ENCODE assay signal across 1 cellular context in the genomic region with DNA sequence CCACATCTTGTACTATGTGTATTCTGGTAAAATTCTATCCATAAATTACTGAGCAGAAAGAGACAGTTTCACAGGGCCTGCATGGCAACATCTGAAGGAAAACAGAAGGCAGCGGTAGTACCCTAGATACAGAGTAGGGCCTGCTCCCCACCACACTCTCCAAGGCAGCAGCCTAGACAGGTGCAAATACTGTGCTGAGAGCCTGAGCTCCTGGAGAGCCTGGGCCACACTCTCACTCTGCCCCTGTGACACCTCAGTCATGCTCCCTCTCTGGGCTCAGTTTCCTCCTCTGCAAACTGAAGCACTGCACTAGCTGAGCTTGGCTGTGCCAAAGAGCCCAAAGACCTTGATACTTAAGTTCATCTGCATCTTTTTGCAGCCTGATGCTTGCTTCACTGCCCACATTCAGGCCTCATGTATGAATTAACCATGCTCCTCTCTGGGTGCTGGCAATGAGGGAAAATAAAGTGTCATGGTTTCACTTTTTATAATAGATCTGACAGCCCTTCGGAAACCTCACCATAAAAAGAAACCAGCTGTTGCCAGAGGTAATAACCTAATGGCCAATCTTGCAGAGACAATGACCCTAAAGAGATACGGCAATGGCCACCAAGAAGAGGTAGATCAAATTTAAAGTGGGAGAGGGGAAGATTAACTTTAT.
TF ChIP-seq lines count a peak whose summit lies in the region.

No MANE protein-coding gene starts in this region.

TF ChIP-seq in GM12878, 131 proteins besides CTCF, POLR2A, EP300 and RAD21 (continued from another document and continues in another):
- no peak for TF ChIP-seq RCOR1 (conservative IDR thresholded peaks at IDR 0.05; ENCODE audit: low read depth, low read length)
- no peak for TF ChIP-seq ZSCAN29 (IDR thresholded peaks at IDR 0.05)
- no peak for TF ChIP-seq MXI1 (IDR thresholded peaks at IDR 0.05; ENCODE audit: low read depth, low read length)
- TF ChIP-seq ZNF274 (IDR thresholded peaks at IDR 0.05; ENCODE audit: insufficient read depth, insufficient read length), result no peak
- no peak for TF ChIP-seq RFX5 (IDR thresholded peaks at IDR 0.05; ENCODE audit: low read depth, low read length)
- no peak for TF ChIP-seq RB1 (IDR thresholded peaks at IDR 0.05; ENCODE audit: borderline replicate concordance)
- no peak for TF ChIP-seq SP1 (IDR thresholded peaks at IDR 0.05; ENCODE audit: low read depth, low read length)
- TF ChIP-seq, protein P1, sequence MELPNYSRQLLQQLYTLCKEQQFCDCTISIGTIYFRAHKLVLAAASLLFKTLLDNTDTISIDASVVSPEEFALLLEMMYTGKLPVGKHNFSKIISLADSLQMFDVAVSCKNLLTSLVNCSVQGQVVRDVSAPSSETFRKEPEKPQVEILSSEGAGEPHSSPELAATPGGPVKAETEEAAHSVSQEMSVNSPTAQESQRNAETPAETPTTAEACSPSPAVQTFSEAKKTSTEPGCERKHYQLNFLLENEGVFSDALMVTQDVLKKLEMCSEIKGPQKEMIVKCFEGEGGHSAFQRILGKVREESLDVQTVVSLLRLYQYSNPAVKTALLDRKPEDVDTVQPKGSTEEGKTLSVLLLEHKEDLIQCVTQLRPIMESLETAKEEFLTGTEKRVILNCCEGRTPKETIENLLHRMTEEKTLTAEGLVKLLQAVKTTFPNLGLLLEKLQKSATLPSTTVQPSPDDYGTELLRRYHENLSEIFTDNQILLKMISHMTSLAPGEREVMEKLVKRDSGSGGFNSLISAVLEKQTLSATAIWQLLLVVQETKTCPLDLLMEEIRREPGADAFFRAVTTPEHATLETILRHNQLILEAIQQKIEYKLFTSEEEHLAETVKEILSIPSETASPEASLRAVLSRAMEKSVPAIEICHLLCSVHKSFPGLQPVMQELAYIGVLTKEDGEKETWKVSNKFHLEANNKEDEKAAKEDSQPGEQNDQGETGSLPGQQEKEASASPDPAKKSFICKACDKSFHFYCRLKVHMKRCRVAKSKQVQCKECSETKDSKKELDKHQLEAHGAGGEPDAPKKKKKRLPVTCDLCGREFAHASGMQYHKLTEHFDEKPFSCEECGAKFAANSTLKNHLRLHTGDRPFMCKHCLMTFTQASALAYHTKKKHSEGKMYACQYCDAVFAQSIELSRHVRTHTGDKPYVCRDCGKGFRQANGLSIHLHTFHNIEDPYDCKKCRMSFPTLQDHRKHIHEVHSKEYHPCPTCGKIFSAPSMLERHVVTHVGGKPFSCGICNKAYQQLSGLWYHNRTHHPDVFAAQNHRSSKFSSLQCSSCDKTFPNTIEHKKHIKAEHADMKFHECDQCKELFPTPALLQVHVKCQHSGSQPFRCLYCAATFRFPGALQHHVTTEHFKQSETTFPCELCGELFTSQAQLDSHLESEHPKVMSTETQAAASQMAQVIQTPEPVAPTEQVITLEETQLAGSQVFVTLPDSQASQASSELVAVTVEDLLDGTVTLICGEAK (IDR thresholded peaks at IDR 0.05; ENCODE audit: borderline replicate concordance), result no peak
- TF ChIP-seq SREBF1 (IDR thresholded peaks at IDR 0.05; ENCODE audit: low read length), result no peak
- no peak for TF ChIP-seq ZNF622 (IDR thresholded peaks at IDR 0.05)
- TF ChIP-seq NR2C2 (IDR thresholded peaks at IDR 0.05; ENCODE audit: borderline replicate concordance, control insufficient read depth, insufficient read length, low read depth), result no peak
- no peak for TF ChIP-seq HCFC1 (IDR thresholded peaks at IDR 0.05; ENCODE audit: low read length)
- TF ChIP-seq, protein P2, sequence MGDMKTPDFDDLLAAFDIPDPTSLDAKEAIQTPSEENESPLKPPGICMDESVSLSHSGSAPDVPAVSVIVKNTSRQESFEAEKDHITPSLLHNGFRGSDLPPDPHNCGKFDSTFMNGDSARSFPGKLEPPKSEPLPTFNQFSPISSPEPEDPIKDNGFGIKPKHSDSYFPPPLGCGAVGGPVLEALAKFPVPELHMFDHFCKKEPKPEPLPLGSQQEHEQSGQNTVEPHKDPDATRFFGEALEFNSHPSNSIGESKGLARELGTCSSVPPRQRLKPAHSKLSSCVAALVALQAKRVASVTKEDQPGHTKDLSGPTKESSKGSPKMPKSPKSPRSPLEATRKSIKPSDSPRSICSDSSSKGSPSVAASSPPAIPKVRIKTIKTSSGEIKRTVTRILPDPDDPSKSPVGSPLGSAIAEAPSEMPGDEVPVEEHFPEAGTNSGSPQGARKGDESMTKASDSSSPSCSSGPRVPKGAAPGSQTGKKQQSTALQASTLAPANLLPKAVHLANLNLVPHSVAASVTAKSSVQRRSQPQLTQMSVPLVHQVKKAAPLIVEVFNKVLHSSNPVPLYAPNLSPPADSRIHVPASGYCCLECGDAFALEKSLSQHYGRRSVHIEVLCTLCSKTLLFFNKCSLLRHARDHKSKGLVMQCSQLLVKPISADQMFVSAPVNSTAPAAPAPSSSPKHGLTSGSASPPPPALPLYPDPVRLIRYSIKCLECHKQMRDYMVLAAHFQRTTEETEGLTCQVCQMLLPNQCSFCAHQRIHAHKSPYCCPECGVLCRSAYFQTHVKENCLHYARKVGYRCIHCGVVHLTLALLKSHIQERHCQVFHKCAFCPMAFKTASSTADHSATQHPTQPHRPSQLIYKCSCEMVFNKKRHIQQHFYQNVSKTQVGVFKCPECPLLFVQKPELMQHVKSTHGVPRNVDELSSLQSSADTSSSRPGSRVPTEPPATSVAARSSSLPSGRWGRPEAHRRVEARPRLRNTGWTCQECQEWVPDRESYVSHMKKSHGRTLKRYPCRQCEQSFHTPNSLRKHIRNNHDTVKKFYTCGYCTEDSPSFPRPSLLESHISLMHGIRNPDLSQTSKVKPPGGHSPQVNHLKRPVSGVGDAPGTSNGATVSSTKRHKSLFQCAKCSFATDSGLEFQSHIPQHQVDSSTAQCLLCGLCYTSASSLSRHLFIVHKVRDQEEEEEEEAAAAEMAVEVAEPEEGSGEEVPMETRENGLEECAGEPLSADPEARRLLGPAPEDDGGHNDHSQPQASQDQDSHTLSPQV (IDR thresholded peaks at IDR 0.05), result no peak
- no peak for TF ChIP-seq PAX5 (IDR thresholded peaks at IDR 0.05; ENCODE audit: borderline replicate concordance, low read depth, low read length)
- no peak for TF ChIP-seq CBX3 (IDR thresholded peaks at IDR 0.05; ENCODE audit: borderline replicate concordance, low read depth)
- TF ChIP-seq NR2F1 (conservative IDR thresholded peaks at IDR 0.05), result no peak
- no peak for TF ChIP-seq LARP7 (IDR thresholded peaks at IDR 0.05)
- no peak for TF ChIP-seq ZBED1 (IDR thresholded peaks at IDR 0.05; ENCODE audit: borderline replicate concordance)
- TF ChIP-seq FOS (IDR thresholded peaks at IDR 0.05; ENCODE audit: borderline replicate concordance, extremely low read depth, insufficient read length), result no peak
- TF ChIP-seq, protein P3, sequence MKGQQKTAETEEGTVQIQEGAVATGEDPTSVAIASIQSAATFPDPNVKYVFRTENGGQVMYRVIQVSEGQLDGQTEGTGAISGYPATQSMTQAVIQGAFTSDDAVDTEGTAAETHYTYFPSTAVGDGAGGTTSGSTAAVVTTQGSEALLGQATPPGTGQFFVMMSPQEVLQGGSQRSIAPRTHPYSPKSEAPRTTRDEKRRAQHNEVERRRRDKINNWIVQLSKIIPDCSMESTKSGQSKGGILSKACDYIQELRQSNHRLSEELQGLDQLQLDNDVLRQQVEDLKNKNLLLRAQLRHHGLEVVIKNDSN (IDR thresholded peaks at IDR 0.05; ENCODE audit: borderline replicate concordance, extremely low read length, insufficient read depth, low read depth, low read length), result no peak
- no peak for TF ChIP-seq TARDBP (IDR thresholded peaks at IDR 0.05; ENCODE audit: borderline replicate concordance)
- TF ChIP-seq CBFB (IDR thresholded peaks at IDR 0.05; ENCODE audit: low read depth), result no peak
- TF ChIP-seq MTA3 (IDR thresholded peaks at IDR 0.05; ENCODE audit: borderline replicate concordance, low read length), result no peak
- TF ChIP-seq, protein P4, sequence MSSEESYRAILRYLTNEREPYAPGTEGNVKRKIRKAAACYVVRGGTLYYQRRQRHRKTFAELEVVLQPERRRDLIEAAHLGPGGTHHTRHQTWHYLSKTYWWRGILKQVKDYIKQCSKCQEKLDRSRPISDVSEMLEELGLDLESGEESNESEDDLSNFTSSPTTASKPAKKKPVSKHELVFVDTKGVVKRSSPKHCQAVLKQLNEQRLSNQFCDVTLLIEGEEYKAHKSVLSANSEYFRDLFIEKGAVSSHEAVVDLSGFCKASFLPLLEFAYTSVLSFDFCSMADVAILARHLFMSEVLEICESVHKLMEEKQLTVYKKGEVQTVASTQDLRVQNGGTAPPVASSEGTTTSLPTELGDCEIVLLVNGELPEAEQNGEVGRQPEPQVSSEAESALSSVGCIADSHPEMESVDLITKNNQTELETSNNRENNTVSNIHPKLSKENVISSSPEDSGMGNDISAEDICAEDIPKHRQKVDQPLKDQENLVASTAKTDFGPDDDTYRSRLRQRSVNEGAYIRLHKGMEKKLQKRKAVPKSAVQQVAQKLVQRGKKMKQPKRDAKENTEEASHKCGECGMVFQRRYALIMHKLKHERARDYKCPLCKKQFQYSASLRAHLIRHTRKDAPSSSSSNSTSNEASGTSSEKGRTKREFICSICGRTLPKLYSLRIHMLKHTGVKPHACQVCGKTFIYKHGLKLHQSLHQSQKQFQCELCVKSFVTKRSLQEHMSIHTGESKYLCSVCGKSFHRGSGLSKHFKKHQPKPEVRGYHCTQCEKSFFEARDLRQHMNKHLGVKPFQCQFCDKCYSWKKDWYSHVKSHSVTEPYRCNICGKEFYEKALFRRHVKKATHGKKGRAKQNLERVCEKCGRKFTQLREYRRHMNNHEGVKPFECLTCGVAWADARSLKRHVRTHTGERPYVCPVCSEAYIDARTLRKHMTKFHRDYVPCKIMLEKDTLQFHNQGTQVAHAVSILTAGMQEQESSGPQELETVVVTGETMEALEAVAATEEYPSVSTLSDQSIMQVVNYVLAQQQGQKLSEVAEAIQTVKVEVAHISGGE (CRISPR knock-in tag; IDR thresholded peaks at IDR 0.05), result no peak
- no peak for TF ChIP-seq RELA (IDR thresholded peaks at IDR 0.05; ENCODE audit: borderline replicate concordance, partially characterized antibody)
- no peak for TF ChIP-seq SMAD1 (IDR thresholded peaks at IDR 0.05; ENCODE audit: low read depth, partially characterized antibody)
- TF ChIP-seq, protein P5, sequence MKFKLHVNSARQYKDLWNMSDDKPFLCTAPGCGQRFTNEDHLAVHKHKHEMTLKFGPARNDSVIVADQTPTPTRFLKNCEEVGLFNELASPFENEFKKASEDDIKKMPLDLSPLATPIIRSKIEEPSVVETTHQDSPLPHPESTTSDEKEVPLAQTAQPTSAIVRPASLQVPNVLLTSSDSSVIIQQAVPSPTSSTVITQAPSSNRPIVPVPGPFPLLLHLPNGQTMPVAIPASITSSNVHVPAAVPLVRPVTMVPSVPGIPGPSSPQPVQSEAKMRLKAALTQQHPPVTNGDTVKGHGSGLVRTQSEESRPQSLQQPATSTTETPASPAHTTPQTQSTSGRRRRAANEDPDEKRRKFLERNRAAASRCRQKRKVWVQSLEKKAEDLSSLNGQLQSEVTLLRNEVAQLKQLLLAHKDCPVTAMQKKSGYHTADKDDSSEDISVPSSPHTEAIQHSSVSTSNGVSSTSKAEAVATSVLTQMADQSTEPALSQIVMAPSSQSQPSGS (IDR thresholded peaks at IDR 0.05; ENCODE audit: low read length), result no peak
- TF ChIP-seq JUND (IDR thresholded peaks at IDR 0.05; ENCODE audit: low read depth, low read length), result no peak
- TF ChIP-seq, protein P6, sequence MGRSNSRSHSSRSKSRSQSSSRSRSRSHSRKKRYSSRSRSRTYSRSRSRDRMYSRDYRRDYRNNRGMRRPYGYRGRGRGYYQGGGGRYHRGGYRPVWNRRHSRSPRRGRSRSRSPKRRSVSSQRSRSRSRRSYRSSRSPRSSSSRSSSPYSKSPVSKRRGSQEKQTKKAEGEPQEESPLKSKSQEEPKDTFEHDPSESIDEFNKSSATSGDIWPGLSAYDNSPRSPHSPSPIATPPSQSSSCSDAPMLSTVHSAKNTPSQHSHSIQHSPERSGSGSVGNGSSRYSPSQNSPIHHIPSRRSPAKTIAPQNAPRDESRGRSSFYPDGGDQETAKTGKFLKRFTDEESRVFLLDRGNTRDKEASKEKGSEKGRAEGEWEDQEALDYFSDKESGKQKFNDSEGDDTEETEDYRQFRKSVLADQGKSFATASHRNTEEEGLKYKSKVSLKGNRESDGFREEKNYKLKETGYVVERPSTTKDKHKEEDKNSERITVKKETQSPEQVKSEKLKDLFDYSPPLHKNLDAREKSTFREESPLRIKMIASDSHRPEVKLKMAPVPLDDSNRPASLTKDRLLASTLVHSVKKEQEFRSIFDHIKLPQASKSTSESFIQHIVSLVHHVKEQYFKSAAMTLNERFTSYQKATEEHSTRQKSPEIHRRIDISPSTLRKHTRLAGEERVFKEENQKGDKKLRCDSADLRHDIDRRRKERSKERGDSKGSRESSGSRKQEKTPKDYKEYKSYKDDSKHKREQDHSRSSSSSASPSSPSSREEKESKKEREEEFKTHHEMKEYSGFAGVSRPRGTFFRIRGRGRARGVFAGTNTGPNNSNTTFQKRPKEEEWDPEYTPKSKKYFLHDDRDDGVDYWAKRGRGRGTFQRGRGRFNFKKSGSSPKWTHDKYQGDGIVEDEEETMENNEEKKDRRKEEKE (IDR thresholded peaks at IDR 0.05), result no peak
- no peak for TF ChIP-seq MYB (IDR thresholded peaks at IDR 0.05; ENCODE audit: borderline replicate concordance, low read depth, low read length)
- TF ChIP-seq MEF2A (IDR thresholded peaks at IDR 0.05; ENCODE audit: insufficient read depth, low read depth, low read length), result no peak
- TF ChIP-seq CREM (IDR thresholded peaks at IDR 0.05; ENCODE audit: low read depth), result peak; percentile 30; the same call in 1 of the 2 replicates
- no peak for TF ChIP-seq CBX5 (IDR thresholded peaks at IDR 0.05; ENCODE audit: low read depth)
- no peak for TF ChIP-seq HDGF (IDR thresholded peaks at IDR 0.05)
- no peak for TF ChIP-seq BHLHE40 (IDR thresholded peaks at IDR 0.05; ENCODE audit: borderline replicate concordance in 1 of 2, low read depth in 2 of 2, low read length in 1 of 2)
- peak; percentile 23; the same call in 1 of the 2 replicates for TF ChIP-seq NFIC (IDR thresholded peaks at IDR 0.05; ENCODE audit: low read depth, low read length)
- TF ChIP-seq NRF1 (conservative IDR thresholded peaks at IDR 0.05; ENCODE audit: low read depth, low read length), result no peak
- TF ChIP-seq GATAD2B (conservative IDR thresholded peaks at IDR 0.05; ENCODE audit: low read depth), result no peak
- TF ChIP-seq PML (IDR thresholded peaks at IDR 0.05; ENCODE audit: low read length), result no peak
- no peak for TF ChIP-seq HDAC2 (IDR thresholded peaks at IDR 0.05)
- TF ChIP-seq, protein P7, sequence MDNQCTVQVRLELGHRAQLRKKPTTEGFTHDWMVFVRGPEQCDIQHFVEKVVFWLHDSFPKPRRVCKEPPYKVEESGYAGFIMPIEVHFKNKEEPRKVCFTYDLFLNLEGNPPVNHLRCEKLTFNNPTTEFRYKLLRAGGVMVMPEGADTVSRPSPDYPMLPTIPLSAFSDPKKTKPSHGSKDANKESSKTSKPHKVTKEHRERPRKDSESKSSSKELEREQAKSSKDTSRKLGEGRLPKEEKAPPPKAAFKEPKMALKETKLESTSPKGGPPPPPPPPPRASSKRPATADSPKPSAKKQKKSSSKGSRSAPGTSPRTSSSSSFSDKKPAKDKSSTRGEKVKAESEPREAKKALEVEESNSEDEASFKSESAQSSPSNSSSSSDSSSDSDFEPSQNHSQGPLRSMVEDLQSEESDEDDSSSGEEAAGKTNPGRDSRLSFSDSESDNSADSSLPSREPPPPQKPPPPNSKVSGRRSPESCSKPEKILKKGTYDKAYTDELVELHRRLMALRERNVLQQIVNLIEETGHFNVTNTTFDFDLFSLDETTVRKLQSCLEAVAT (IDR thresholded peaks at IDR 0.05), result no peak
- no peak for TF ChIP-seq FOXK2 (IDR thresholded peaks at IDR 0.05)
- no peak for TF ChIP-seq CEBPB (IDR thresholded peaks at IDR 0.05; ENCODE audit: borderline replicate concordance in 1 of 2, low read depth in 2 of 2, low read length in 2 of 2)
- no peak for TF ChIP-seq IRF4 (IDR thresholded peaks at IDR 0.05; ENCODE audit: low read depth, low read length)
